In the genomic region with DNA sequence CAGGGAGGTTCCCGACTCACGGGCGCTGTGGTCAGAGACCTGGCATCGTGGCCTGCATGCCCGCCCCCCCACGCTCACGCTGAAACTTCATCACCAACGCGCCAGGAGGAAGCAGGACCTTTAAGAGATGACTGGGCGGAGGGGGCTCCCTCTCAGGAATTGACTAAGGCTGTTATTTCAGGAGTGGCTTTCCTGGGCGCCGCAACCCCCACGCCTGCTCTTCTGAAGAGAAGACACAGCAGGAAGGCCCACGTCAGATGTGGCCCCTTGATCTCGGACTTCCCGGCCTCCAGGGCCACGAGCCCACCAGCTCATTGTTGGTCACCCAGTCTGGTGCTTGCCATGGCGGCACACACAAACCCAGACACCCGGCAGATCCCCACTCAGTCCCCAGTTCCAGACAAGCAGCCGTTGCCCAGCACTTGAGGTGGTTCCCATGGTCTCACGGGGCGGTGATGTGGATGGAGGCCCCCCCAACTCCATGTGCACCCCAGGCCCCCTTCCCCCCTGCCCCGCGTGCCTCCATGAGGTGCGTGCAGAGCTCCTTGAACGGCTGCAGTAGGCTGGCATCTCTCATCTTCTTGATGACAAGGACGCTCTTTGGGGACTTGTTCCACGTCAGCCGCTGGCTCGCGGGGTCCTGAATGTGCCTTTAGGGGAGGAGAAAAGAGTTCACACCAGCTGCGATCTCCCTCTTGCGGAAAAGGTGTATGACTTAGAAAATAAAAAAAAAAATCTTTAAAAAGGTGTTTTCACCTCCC, we compare ENCODE assay signal across 17 cellular contexts. TPM values are rescaled to one million over a fixed set of nuclear protein-coding genes. Genes with fewer than 3 reads are reported as not detected.
A peak's percentile ranks its signal among the peaks of the same experiment; 100 is the strongest.
DNase-seq lines count a peak whose midpoint lies in the region; ATAC-seq and TF ChIP-seq lines count a peak whose summit lies in the region.
"Had no signal": no experiment of that assay in that cellular context is flagged by ENCODE, and none has a peak within 500 bp of the region (broad histone marks: within the 10 kb centered on the region; RNA-seq: fewer than 3 reads in every experiment).

No MANE protein-coding gene starts in this region.

- WGBS in spleen, 5 donors, result 83 to 91% (median 88%) methylated on average over 30 to 33 of the region's 33 CpGs

- no peak overlapping the region for H3K4me3 ChIP-seq in CD8-positive, alpha-beta memory T cell (ENCODE audit: low read length)
- H3K4me3 ChIP-seq in PC-3 (ENCODE audit: low read length), result no peak overlapping the region
- no peak overlapping the region for H3K4me3 ChIP-seq in spleen
- H3K4me3 ChIP-seq: PC-9, SJSA1 had no signal

- no peak overlapping the region for H3K4me3 Mint-ChIP-seq in CD8-positive, alpha-beta memory T cell
- no peak overlapping the region for H3K4me3 Mint-ChIP-seq in natural killer cell
- H3K4me3 Mint-ChIP-seq in activated naive CD8-positive, alpha-beta T cell treated with anti-CD3 and anti-CD28 coated beads for 36 hours, result no peak overlapping the region

- intact Hi-C loops in PC-3 (cut with micrococcal nuclease), result loop anchor here (5.0 kb wide), 1 partner anchor 150 kb away; no protein-coding TSS in a partner anchor
- intact Hi-C loops in spleen (cut with DNase I; ENCODE audit: low total_unique reads), result no loop called here
- intact Hi-C loops in natural killer cell (cut with micrococcal nuclease), result no loop called here

- ATAC-seq in PC-3 (no peak), natural killer cell (no peak)

- no peaks in the 10 kb centered on the region for H3K27me3 Mint-ChIP-seq in CD8-positive, alpha-beta memory T cell
- no peaks in the 10 kb centered on the region for H3K27me3 Mint-ChIP-seq in natural killer cell (ENCODE audit: low read depth in 2 of 2)
- no peaks in the 10 kb centered on the region for H3K27me3 Mint-ChIP-seq in activated naive CD8-positive, alpha-beta T cell treated with anti-CD3 and anti-CD28 coated beads for 36 hours

- BruUV-seq in PC-3 (replicated peaks; lab: Mats Ljungman, UMichigan), result no TSS peak

- peaks cover 0 to 79% (median 3%) of the 10 kb centered on the region in 3 donors for H3K36me3 Mint-ChIP-seq in CD8-positive, alpha-beta memory T cell
- no peaks in the 10 kb centered on the region for H3K36me3 Mint-ChIP-seq in natural killer cell
- H3K36me3 Mint-ChIP-seq in activated naive CD8-positive, alpha-beta T cell treated with anti-CD3 and anti-CD28 coated beads for 36 hours, result peaks cover 8% of the 10 kb centered on the region

- H3F3A ChIP-seq in PC-3 (ENCODE audit: low read length, unreplicated experiment), result no peaks in the 10 kb centered on the region

- no peaks in the 10 kb centered on the region for H3K9me3 ChIP-seq in CD8-positive, alpha-beta memory T cell (ENCODE audit: low read length)
- H3K9me3 ChIP-seq in PC-3 (ENCODE audit: low read length) (no peaks in the 10 kb centered on the region), spleen (no peaks in the 10 kb centered on the region)
- H3K9me3 ChIP-seq: SJSA1 had no signal

- peaks cover 41% of the 10 kb centered on the region for H3K79me2 ChIP-seq in PC-3 (ENCODE audit: low read length)

- H3K9me2 ChIP-seq in PC-3 (replicated peaks; ENCODE audit: low read length), result no peaks in the 10 kb centered on the region

- no peaks in the 10 kb centered on the region for H3K9me3 Mint-ChIP-seq in CD8-positive, alpha-beta memory T cell
- no peaks in the 10 kb centered on the region for H3K9me3 Mint-ChIP-seq in natural killer cell
- H3K9me3 Mint-ChIP-seq in activated naive CD8-positive, alpha-beta T cell treated with anti-CD3 and anti-CD28 coated beads for 36 hours, result no peaks in the 10 kb centered on the region

- CTCF ChIA-PET in CD8-positive, alpha-beta memory T cell (lab: Charles Lee), result no interaction called here
- CTCF ChIA-PET in PC-3 (lab: Charles Lee), result no interaction called here

- H3K4me2 ChIP-seq in PC-3 (ENCODE audit: low read length), result no peak overlapping the region

- POLR2A ChIA-PET in CD8-positive, alpha-beta memory T cell (lab: Charles Lee), result no interaction called here
- POLR2A ChIA-PET in PC-3 (lab: Charles Lee; ENCODE audit: unreplicated experiment), result no interaction called here

- no peaks in the 10 kb centered on the region for H3K4me1 ChIP-seq in CD8-positive, alpha-beta memory T cell (ENCODE audit: insufficient read depth, low read length)
- peaks cover 24% of the 10 kb centered on the region for H3K4me1 ChIP-seq in PC-3 (ENCODE audit: insufficient read depth, low read length)
- peaks cover 0 to 60% (median 29%) of the 10 kb centered on the region in 6 donors for H3K4me1 ChIP-seq in spleen
- H3K4me1 ChIP-seq: SJSA1 had no signal

- H3K4me1 Mint-ChIP-seq in CD8-positive, alpha-beta memory T cell, result peaks cover 0 to 3% (median 0%) of the 10 kb centered on the region in 3 donors
- peaks cover 21 to 26% of the 10 kb centered on the region in 2 donors for H3K4me1 Mint-ChIP-seq in natural killer cell
- H3K4me1 Mint-ChIP-seq in activated naive CD8-positive, alpha-beta T cell treated with anti-CD3 and anti-CD28 coated beads for 36 hours, result peaks cover 1% of the 10 kb centered on the region

- no peaks in the 10 kb centered on the region for H3K27me3 ChIP-seq in CD8-positive, alpha-beta memory T cell (ENCODE audit: insufficient read depth, low read length, poor library complexity, severe bottlenecking)
- H3K27me3 ChIP-seq in PC-3 (ENCODE audit: low read length), result no peaks in the 10 kb centered on the region
- H3K27me3 ChIP-seq in spleen (replicated peaks in 1 of 7), result no peaks in the 10 kb centered on the region
- H3K27me3 ChIP-seq: SJSA1 had no signal

- no peak for TF ChIP-seq POLR2A in spleen (IDR thresholded peaks at IDR 0.05)

- H3K27ac ChIP-seq in CD8-positive, alpha-beta memory T cell (ENCODE audit: low read depth, low read length), result peak overlapping the region; percentile 31
- no peak overlapping the region for H3K27ac ChIP-seq in PC-3 (ENCODE audit: low read length)
- H3K27ac ChIP-seq in spleen, result no peak overlapping the region
- H3K27ac ChIP-seq: SJSA1 had no signal

- no peak for DNase-seq in CD8-positive, alpha-beta memory T cell
- DNase-seq in PC-3, result peak; percentile 1
- DNase-seq in islet precursor cell, result peak; percentile 43
- peak; percentile 66 for DNase-seq in spleen
- no peak for DNase-seq in MV-4-11 (lab: John Stamatoyannopoulos, UW)
- DNase-seq in natural killer cell, result no peak
- DNase-seq in GM19238 (ENCODE audit: insufficient read length, low spot score), result no peak
- DNase-seq in activated naive CD8-positive, alpha-beta T cell treated with anti-CD3 and anti-CD28 coated beads for 36 hours, result no peak
- DNase-seq: ACHN, COR-L47, GDM1, NCI-H1436, NCI-H1930, NCI-H226, NCI-H524 had no signal

- TF ChIP-seq CTCF in PC-3 (conservative IDR thresholded peaks at IDR 0.05; ENCODE audit: low read depth, low read length) (no peak), spleen (IDR thresholded peaks at IDR 0.05 in 8 of 11, conservative IDR thresholded peaks at IDR 0.05 in 3 of 11) (no peak), natural killer cell (IDR thresholded peaks at IDR 0.05) (no peak)

- H4K20me1 ChIP-seq in PC-3 (ENCODE audit: low read length), result peaks cover 6% of the 10 kb centered on the region

- H3K27ac Mint-ChIP-seq in CD8-positive, alpha-beta memory T cell, result no peak overlapping the region
- no peak overlapping the region for H3K27ac Mint-ChIP-seq in natural killer cell
- no peak overlapping the region for H3K27ac Mint-ChIP-seq in activated naive CD8-positive, alpha-beta T cell treated with anti-CD3 and anti-CD28 coated beads for 36 hours

- H3K36me3 ChIP-seq in CD8-positive, alpha-beta memory T cell (ENCODE audit: insufficient read depth, low read length), result peaks cover 22% of the 10 kb centered on the region
- H3K36me3 ChIP-seq in PC-3 (ENCODE audit: low read depth, low read length), result peaks cover 69% of the 10 kb centered on the region
- H3K36me3 ChIP-seq in spleen, result peaks cover 10 to 99% (median 94%) of the 10 kb centered on the region in 6 donors

- no peak overlapping the region for H2AFZ ChIP-seq in PC-3 (ENCODE audit: low read length)
- H2AFZ ChIP-seq: PC-9 had no signal

- no peak overlapping the region for H3K9ac ChIP-seq in PC-3 (ENCODE audit: low read length)

RNA-seq across cellular contexts. Expression of gene NADK, which starts 21.4 kb away (rescaled TPM):
- total RNA-seq in CD8-positive, alpha-beta memory T cell, result 10 to 100 TPM; 75.4 to 77.0 TPM
- 29.9 TPM for polyA plus RNA-seq in CD8-positive, alpha-beta memory T cell
- total RNA-seq in PC-3 (2014; rRNA removed), result 130 and 165 TPM in 2 replicates
- 100 to 1,000 TPM; 155 to 271 (median 207) TPM for total RNA-seq in spleen
- 100 to 1,000 TPM in 1 of 3 donors, 10 to 100 TPM in 2; 62.6 to 155 (median 83.8) TPM for polyA plus RNA-seq in spleen
- 100 to 1,000 TPM in 2 of 3 donors, 10 to 100 TPM in 1; 97.7 to 117 (median 112) TPM for total RNA-seq in natural killer cell
- total RNA-seq in activated naive CD8-positive, alpha-beta T cell treated with anti-CD3 and anti-CD28 coated beads for 36 hours, result 10 to 100 TPM; 74.7 to 77.1 TPM

RNA-seq across cellular contexts. Expression of gene CDK11A, which starts 32.7 kb away (rescaled TPM):
- total RNA-seq in CD8-positive, alpha-beta memory T cell, result 10 to 100 TPM; 68.8 to 70.7 TPM
- polyA plus RNA-seq in CD8-positive, alpha-beta memory T cell, result 18.4 TPM
- 11.6 and 18.3 TPM in 2 replicates for total RNA-seq in PC-3 (2014; rRNA removed)
- 100 to 1,000 TPM in 1 of 7 donors, 10 to 100 TPM in 6; 54.2 to 101 (median 77.1) TPM for total RNA-seq in spleen
- polyA plus RNA-seq in spleen, result 100 to 1,000 TPM in 1 of 3 donors, 10 to 100 TPM in 2; 29.3 to 123 (median 70.1) TPM
- 100 to 1,000 TPM; 191 to 242 (median 216) TPM for total RNA-seq in natural killer cell
- total RNA-seq in activated naive CD8-positive, alpha-beta T cell treated with anti-CD3 and anti-CD28 coated beads for 36 hours, result 10 to 100 TPM; 64.2 to 65.0 TPM

Comparison
In these comparisons a context has a peak if more than half of its experiments do, and no peak if none do; other contexts are left out.
1. DNase-seq: peak in PC-3 (single experiment), islet precursor cell (single experiment) and spleen (single experiment); none in CD8-positive, alpha-beta memory T cell (0 of 5), MV-4-11 (single experiment), natural killer cell (single experiment), GM19238 (single experiment) and activated naive CD8-positive, alpha-beta T cell treated with anti-CD3 and anti-CD28 coated beads for 36 hours (single experiment).